ENCODE assay signal across 1 cellular context in the genomic region with DNA sequence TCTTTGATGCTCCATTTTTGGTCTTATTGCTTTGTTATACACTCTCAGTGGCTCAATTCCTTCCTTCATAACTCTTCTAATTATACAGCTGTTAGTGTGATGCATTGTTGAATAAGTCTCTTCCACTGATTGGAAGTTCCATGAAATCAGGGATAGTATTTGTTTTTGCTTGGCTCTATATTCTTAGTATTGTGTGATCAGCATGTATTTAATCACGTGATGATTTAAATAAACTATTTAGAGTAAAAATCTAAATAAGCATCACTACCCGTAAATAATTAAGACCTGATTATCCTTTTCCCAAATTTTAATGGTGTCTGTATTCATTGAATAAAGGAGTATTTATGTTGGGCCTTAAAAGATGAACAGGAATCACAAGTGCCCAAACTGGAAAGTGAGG.
TF ChIP-seq lines count a peak whose summit lies in the region.

No MANE protein-coding gene starts in this region.

TF ChIP-seq in HepG2, 621 proteins besides CTCF, POLR2A, EP300 and RAD21 (continued from another document):
- TF ChIP-seq, protein P1, sequence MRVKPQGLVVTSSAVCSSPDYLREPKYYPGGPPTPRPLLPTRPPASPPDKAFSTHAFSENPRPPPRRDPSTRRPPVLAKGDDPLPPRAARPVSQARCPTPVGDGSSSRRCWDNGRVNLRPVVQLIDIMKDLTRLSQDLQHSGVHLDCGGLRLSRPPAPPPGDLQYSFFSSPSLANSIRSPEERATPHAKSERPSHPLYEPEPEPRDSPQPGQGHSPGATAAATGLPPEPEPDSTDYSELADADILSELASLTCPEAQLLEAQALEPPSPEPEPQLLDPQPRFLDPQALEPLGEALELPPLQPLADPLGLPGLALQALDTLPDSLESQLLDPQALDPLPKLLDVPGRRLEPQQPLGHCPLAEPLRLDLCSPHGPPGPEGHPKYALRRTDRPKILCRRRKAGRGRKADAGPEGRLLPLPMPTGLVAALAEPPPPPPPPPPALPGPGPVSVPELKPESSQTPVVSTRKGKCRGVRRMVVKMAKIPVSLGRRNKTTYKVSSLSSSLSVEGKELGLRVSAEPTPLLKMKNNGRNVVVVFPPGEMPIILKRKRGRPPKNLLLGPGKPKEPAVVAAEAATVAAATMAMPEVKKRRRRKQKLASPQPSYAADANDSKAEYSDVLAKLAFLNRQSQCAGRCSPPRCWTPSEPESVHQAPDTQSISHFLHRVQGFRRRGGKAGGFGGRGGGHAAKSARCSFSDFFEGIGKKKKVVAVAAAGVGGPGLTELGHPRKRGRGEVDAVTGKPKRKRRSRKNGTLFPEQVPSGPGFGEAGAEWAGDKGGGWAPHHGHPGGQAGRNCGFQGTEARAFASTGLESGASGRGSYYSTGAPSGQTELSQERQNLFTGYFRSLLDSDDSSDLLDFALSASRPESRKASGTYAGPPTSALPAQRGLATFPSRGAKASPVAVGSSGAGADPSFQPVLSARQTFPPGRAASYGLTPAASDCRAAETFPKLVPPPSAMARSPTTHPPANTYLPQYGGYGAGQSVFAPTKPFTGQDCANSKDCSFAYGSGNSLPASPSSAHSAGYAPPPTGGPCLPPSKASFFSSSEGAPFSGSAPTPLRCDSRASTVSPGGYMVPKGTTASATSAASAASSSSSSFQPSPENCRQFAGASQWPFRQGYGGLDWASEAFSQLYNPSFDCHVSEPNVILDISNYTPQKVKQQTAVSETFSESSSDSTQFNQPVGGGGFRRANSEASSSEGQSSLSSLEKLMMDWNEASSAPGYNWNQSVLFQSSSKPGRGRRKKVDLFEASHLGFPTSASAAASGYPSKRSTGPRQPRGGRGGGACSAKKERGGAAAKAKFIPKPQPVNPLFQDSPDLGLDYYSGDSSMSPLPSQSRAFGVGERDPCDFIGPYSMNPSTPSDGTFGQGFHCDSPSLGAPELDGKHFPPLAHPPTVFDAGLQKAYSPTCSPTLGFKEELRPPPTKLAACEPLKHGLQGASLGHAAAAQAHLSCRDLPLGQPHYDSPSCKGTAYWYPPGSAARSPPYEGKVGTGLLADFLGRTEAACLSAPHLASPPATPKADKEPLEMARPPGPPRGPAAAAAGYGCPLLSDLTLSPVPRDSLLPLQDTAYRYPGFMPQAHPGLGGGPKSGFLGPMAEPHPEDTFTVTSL (CRISPR knock-in tag; IDR thresholded peaks at IDR 0.05; ENCODE audit: borderline replicate concordance) = no peak
